Comparison of ENCODE assay signal across 1 cellular context in genomic region chr9:116687074-116687761, GRCh38.
A peak's percentile ranks its signal among the peaks of the same experiment; 100 is the strongest.
TF ChIP-seq lines count a peak whose summit lies in the region.

Gene TRIM32 (plus strand): TSS chr9:116687305. CDS start chr9:116697743, 10,438 bp downstream.

TF ChIP-seq in K562, 482 proteins besides CTCF, POLR2A, EP300 and RAD21 (continued from another document):
- TF ChIP-seq TBP (optimal IDR thresholded peaks at IDR 0.05; ENCODE audit: low read depth, low read length) (peak; percentile 10), AFF1 (IDR thresholded peaks at IDR 0.05; ENCODE audit: low read depth in 1 of 2, partially characterized antibody in 2 of 2) (no peak), NFIX (CRISPR knock-in tag; IDR thresholded peaks at IDR 0.05; ENCODE audit: low read depth) (no peak), TFAP4 (CRISPR knock-in tag; IDR thresholded peaks at IDR 0.05; ENCODE audit: borderline replicate concordance) (peak; percentile 93), ZBTB33 (CRISPR knock-in tag; IDR thresholded peaks at IDR 0.05) (no peak), PHF8 (IDR thresholded peaks at IDR 0.05; ENCODE audit: borderline replicate concordance, low read length) (peak; percentile 71; the same call in 1 of the 2 replicates), KAT7 (CRISPR knock-in tag; IDR thresholded peaks at IDR 0.05; ENCODE audit: borderline replicate concordance) (no peak), VEZF1 (CRISPR knock-in tag; IDR thresholded peaks at IDR 0.05) (peak; percentile 72), CCNT2 (IDR thresholded peaks at IDR 0.05; ENCODE audit: borderline replicate concordance, extremely low read depth, insufficient read length, low read depth, low read length) (peak; percentile 28), BCLAF1 (IDR thresholded peaks at IDR 0.05; ENCODE audit: borderline replicate concordance in 1 of 2, control insufficient read depth in 1 of 2, low read depth in 2 of 2, low read length in 1 of 2) (no peak), MAX (CRISPR knock-in tag; IDR thresholded peaks at IDR 0.05) (peak; percentile 44), HNRNPK (IDR thresholded peaks at IDR 0.05; ENCODE audit: low read depth, low read length, poor library complexity, severe bottlenecking) (peak; percentile 59), ZNF696 (CRISPR knock-in tag; conservative IDR thresholded peaks at IDR 0.05) (no peak), PCBP1 (IDR thresholded peaks at IDR 0.05; ENCODE audit: low read depth, low read length, poor library complexity, severe bottlenecking) (peak; percentile 75), ZNF740 (CRISPR knock-in tag; IDR thresholded peaks at IDR 0.05) (peak; percentile 88), ZNF740 (tag; IDR thresholded peaks at IDR 0.05) (peak in 1 of 2 experiments; percentile 83; a peak in 2 of 4 replicates), PBX2 (CRISPR knock-in tag; IDR thresholded peaks at IDR 0.05; ENCODE audit: low read depth) (peak; percentile 94), PBX2 (tag; conservative IDR thresholded peaks at IDR 0.05; ENCODE audit: low read depth) (peak; percentile 96), KDM5B (IDR thresholded peaks at IDR 0.05; ENCODE audit: insufficient replicate concordance, low read depth, low read length) (peak; percentile 53), PHTF2 (CRISPR knock-in tag; IDR thresholded peaks at IDR 0.05) (no peak), MAZ (CRISPR knock-in tag; conservative IDR thresholded peaks at IDR 0.05 in 1 of 2, IDR thresholded peaks at IDR 0.05 in 1 of 2) (peak; percentile 58 to 61; a peak in 2 of 4 replicates), L3MBTL2 (IDR thresholded peaks at IDR 0.05) (peak; percentile 90), THRA (IDR thresholded peaks at IDR 0.05) (no peak), MEIS2 (IDR thresholded peaks at IDR 0.05; ENCODE audit: partially characterized antibody) (peak; percentile 52), TAF1 (IDR thresholded peaks at IDR 0.05; ENCODE audit: control insufficient read depth, extremely low read depth, insufficient read depth, low read length, severe bottlenecking) (peak; percentile 46), BCOR (IDR thresholded peaks at IDR 0.05) (peak; percentile 53; the same call in 1 of the 2 replicates), RBFOX2 (IDR thresholded peaks at IDR 0.05; ENCODE audit: low read depth, low read length) (peak; percentile 72), POLR2G (IDR thresholded peaks at IDR 0.05; ENCODE audit: low read depth, low read length) (peak; percentile 78), NRF1 (conservative IDR thresholded peaks at IDR 0.05 in 1 of 2, IDR thresholded peaks at IDR 0.05 in 1 of 2) (peak; percentile 92 to 94), CBX3 (IDR thresholded peaks at IDR 0.05; ENCODE audit: borderline replicate concordance in 1 of 2, low read length in 2 of 2) (peak in 1 of 2 experiments; percentile 58; a peak in 1 of 3 replicates)
